Comparison of ENCODE assay signal across 14 cellular contexts in genomic region chr5:147504001-147504400, GRCh38. TPM values are rescaled to one million over a fixed set of nuclear protein-coding genes. Genes with fewer than 3 reads are reported as not detected.
DNase-seq lines count a peak whose midpoint lies in the region; ATAC-seq and TF ChIP-seq lines count a peak whose summit lies in the region.
"Had no signal": no experiment of that assay in that cellular context is flagged by ENCODE, and none has a peak within 500 bp of the region (broad histone marks: within the 10 kb centered on the region; RNA-seq: fewer than 3 reads in every experiment).

No MANE protein-coding gene starts in this region.

- H3K4me3 Mint-ChIP-seq in GM23338 = no peak overlapping the region
- H3K4me3 Mint-ChIP-seq in activated naive CD4-positive, alpha-beta T cell treated with anti-CD3 and anti-CD28 coated beads for 36 hours = no peak overlapping the region
- H3K4me3 Mint-ChIP-seq: activated naive CD8-positive, alpha-beta T cell had no signal

- H3F3A ChIP-seq in GM23338 (replicated peaks; ENCODE audit: low read depth) = no peaks in the 10 kb centered on the region

- no peaks in the 10 kb centered on the region; the same call in 1 of the 2 replicates for H4K20me1 ChIP-seq in GM23338 (replicated peaks; ENCODE audit: insufficient read depth)

- H3K4me3 ChIP-seq in GM23338 (no peak overlapping the region), adipocyte (ENCODE audit: low read length) (no peak overlapping the region), stomach (no peak overlapping the region), right lobe of liver (no peak overlapping the region)
- H3K4me3 ChIP-seq: lower lobe of right lung had no signal

- DNase-seq in GM23338 (ENCODE audit: low spot score) (no peak), adipocyte (ENCODE audit: low read depth) (peak; percentile 31), left cardiac atrium (peak; percentile 38), stomach (no peak), right lobe of liver (no peak), DMS79 treated with DMSO at 0.1 percent for 48 hours (lab: John Stamatoyannopoulos, UW) (no peak)
- no peak for DNase-seq in activated naive CD4-positive, alpha-beta T cell treated with anti-CD3 and anti-CD28 coated beads for 36 hours
- DNase-seq: activated CD4-positive, alpha-beta T cell treated with anti-CD3 and anti-CD28 coated beads for 4 hours; DND-41; lower lobe of right lung; NCI-H2081; SHP77 treated with DMSO at 0.1 percent for 48 hours had no signal

- TF ChIP-seq EP300 in stomach (IDR thresholded peaks at IDR 0.05) = no peak

- peaks cover 22% of the 10 kb centered on the region for H3K4me1 Mint-ChIP-seq in GM23338
- H3K4me1 Mint-ChIP-seq in activated naive CD4-positive, alpha-beta T cell treated with anti-CD3 and anti-CD28 coated beads for 36 hours (ENCODE audit: low read depth) = peaks cover 3% of the 10 kb centered on the region

- H3K27me3 Mint-ChIP-seq in GM23338 (ENCODE audit: insufficient read depth, low read depth, poor library complexity) = peaks cover 3% of the 10 kb centered on the region
- peaks cover 17% of the 10 kb centered on the region for H3K27me3 Mint-ChIP-seq in activated naive CD4-positive, alpha-beta T cell treated with anti-CD3 and anti-CD28 coated beads for 36 hours (ENCODE audit: low read depth)

- no peak overlapping the region for H2AFZ ChIP-seq in GM23338

- no peak overlapping the region for H3K9ac ChIP-seq in adipocyte (ENCODE audit: low read length)

- TF ChIP-seq POLR2A in stomach (IDR thresholded peaks at IDR 0.05) (no peak), right lobe of liver (IDR thresholded peaks at IDR 0.05) (no peak)

- H3K27ac Mint-ChIP-seq in GM23338 = no peak overlapping the region; the same call in 1 of the 2 replicates
- H3K27ac Mint-ChIP-seq in activated naive CD4-positive, alpha-beta T cell treated with anti-CD3 and anti-CD28 coated beads for 36 hours = no peak overlapping the region
- H3K27ac Mint-ChIP-seq: activated naive CD8-positive, alpha-beta T cell had no signal

- H3K9me3 ChIP-seq in adipocyte (ENCODE audit: control insufficient read depth, low read length) (no peaks in the 10 kb centered on the region), stomach (no peaks in the 10 kb centered on the region), right lobe of liver (no peaks in the 10 kb centered on the region)
- H3K9me3 ChIP-seq: lower lobe of right lung had no signal

- no peaks in the 10 kb centered on the region for H3K9me2 ChIP-seq in GM23338 (ENCODE audit: insufficient read depth)

- no peaks in the 10 kb centered on the region for H3K9me3 Mint-ChIP-seq in GM23338
- H3K9me3 Mint-ChIP-seq in activated naive CD4-positive, alpha-beta T cell treated with anti-CD3 and anti-CD28 coated beads for 36 hours = peaks cover 8% of the 10 kb centered on the region

- 45 to 70% (median 67%) methylated on average over 3 of the region's 3 CpGs for WGBS in stomach, 5 donors
- WGBS in right lobe of liver (ENCODE audit: insufficient coverage, low coverage, low lambda C conversion rate, missing lambda C conversion rate) = 36% methylated on average over 3 of the region's 3 CpGs

- H3K4me1 ChIP-seq in GM23338 (ENCODE audit: insufficient read depth) = peaks cover 21% of the 10 kb centered on the region
- H3K4me1 ChIP-seq in adipocyte (ENCODE audit: control insufficient read depth, insufficient read depth, low read length) = peaks cover 28% of the 10 kb centered on the region
- H3K4me1 ChIP-seq in stomach = peaks cover 0 to 14% (median 2%) of the 10 kb centered on the region in 4 donors
- no peaks in the 10 kb centered on the region for H3K4me1 ChIP-seq in right lobe of liver

- H3K36me3 Mint-ChIP-seq in GM23338 (ENCODE audit: low read depth) = peaks cover 21% of the 10 kb centered on the region
- H3K36me3 Mint-ChIP-seq in activated naive CD4-positive, alpha-beta T cell treated with anti-CD3 and anti-CD28 coated beads for 36 hours (ENCODE audit: low read depth) = no peaks in the 10 kb centered on the region
- H3K36me3 Mint-ChIP-seq: activated naive CD8-positive, alpha-beta T cell had no signal

- H3K4me2 ChIP-seq in GM23338 = no peak overlapping the region

- CTCF ChIA-PET in activated naive CD4-positive, alpha-beta T cell treated with anti-CD3 and anti-CD28 coated beads for 36 hours (lab: Charles Lee) = interaction anchor here (1.0 kb wide), 1 partner anchor 50 kb away, joined by 3 read pairs; no protein-coding TSS in a partner anchor

- no peak for TF ChIP-seq CTCF in GM23338 (conservative IDR thresholded peaks at IDR 0.05; ENCODE audit: low read depth in 2 of 2)
- TF ChIP-seq CTCF in stomach (IDR thresholded peaks at IDR 0.05) = no peak
- no peak for TF ChIP-seq CTCF in right lobe of liver (IDR thresholded peaks at IDR 0.05)

- H3K27ac ChIP-seq in GM23338 (ENCODE audit: low read depth) = 0 out of 2 replicates have a peak overlapping the region, but pooled peaks have one; percentile 7
- H3K27ac ChIP-seq in stomach = peak overlapping the region in 3 of 5 donors; percentile 37 to 65 (median 39)
- no peak overlapping the region for H3K27ac ChIP-seq in right lobe of liver
- H3K27ac ChIP-seq: lower lobe of right lung had no signal

- H3K27me3 ChIP-seq in GM23338 (ENCODE audit: insufficient read depth) (no peaks in the 10 kb centered on the region), adipocyte (replicated peaks; ENCODE audit: control insufficient read depth, insufficient read depth, low read length) (peaks cover 8% of the 10 kb centered on the region), stomach (peaks cover 0 to 15% (median 6%) of the 10 kb centered on the region in 3 donors), right lobe of liver (no peaks in the 10 kb centered on the region)

- intact Hi-C loops in left cardiac atrium (cut with DNase I) = no loop called here
- intact Hi-C loops in stomach (cut with DNase I; ENCODE audit: low total_unique reads) = no loop called here
- intact Hi-C loops in activated naive CD4-positive, alpha-beta T cell treated with anti-CD3 and anti-CD28 coated beads for 36 hours (cut with micrococcal nuclease) = no loop called here
- intact Hi-C loops in right lobe of liver (cut with DNase I) = no loop called here

- no peak for ATAC-seq in GM23338
- peak; percentile 60 to 83 for ATAC-seq in left cardiac atrium
- no peak for ATAC-seq in HG02885 (IDR thresholded peaks at IDR 0.05; ENCODE audit: poor library complexity, unreplicated experiment)
- no peak for ATAC-seq in right lobe of liver
- ATAC-seq: lower lobe of right lung had no signal

- H3K36me3 ChIP-seq in GM23338 (ENCODE audit: insufficient read depth) (no peaks in the 10 kb centered on the region; the same call in 1 of the 2 replicates), adipocyte (ENCODE audit: control insufficient read depth, insufficient read depth, low read length, severe bottlenecking) (no peaks in the 10 kb centered on the region), stomach (no peaks in the 10 kb centered on the region), right lobe of liver (no peaks in the 10 kb centered on the region)
- H3K36me3 ChIP-seq: lower lobe of right lung had no signal

- peaks cover 100% of the 10 kb centered on the region for H3K79me2 ChIP-seq in GM23338 (replicated peaks; ENCODE audit: insufficient read depth)

TF ChIP-seq in GM23338, 12 proteins besides CTCF, POLR2A, EP300 and RAD21:
- TF ChIP-seq STAT1 (IDR thresholded peaks at IDR 0.05; ENCODE audit: unreplicated experiment) = no peak
- no peak for TF ChIP-seq ETS1 (IDR thresholded peaks at IDR 0.05)
- no peak for TF ChIP-seq ZNF331 (CRISPR knock-in tag; IDR thresholded peaks at IDR 0.05; ENCODE audit: low read depth)
- TF ChIP-seq REST (IDR thresholded peaks at IDR 0.05; ENCODE audit: unreplicated experiment) = no peak
- TF ChIP-seq NANOG (IDR thresholded peaks at IDR 0.05; ENCODE audit: borderline replicate concordance) = no peak

RNA-seq across cellular contexts. Expression of gene DPYSL3, which starts 5.9 kb away (rescaled TPM):
- total RNA-seq in GM23338 (2014; rRNA removed; shearing (Covaris generic)) = 440 and 455 TPM in 2 replicates
- polyA plus RNA-seq in GM23338 (2016; fragmentation: Nextera tagmentation; extraction: Ambion mirVana) (97.6 and 102 TPM in 2 replicates), stomach (10 to 100 TPM; 15.0 to 26.3 (median 24.3) TPM)
- total RNA-seq in left cardiac atrium (10 to 100 TPM; 42.4 to 55.7 TPM), stomach (100 to 1,000 TPM in 1 of 5 donors, 10 to 100 TPM in 4; 23.5 to 144 (median 67.0) TPM), right lobe of liver (1 to 10 TPM; 1.4 to 3.8 (median 2.3) TPM)
- total RNA-seq in activated naive CD4-positive, alpha-beta T cell treated with anti-CD3 and anti-CD28 coated beads for 36 hours = under 1 TPM; 0.05 to 0.12 TPM

Comparison
In these comparisons a context has a peak if more than half of its experiments do, and no peak if none do; other contexts are left out.
1. ATAC-seq: peak in left cardiac atrium (2 of 2); none in GM23338 (single experiment), HG02885 (single experiment) and right lobe of liver (0 of 4).
2. DNase-seq: peak in adipocyte (single experiment) and left cardiac atrium (single experiment); none in GM23338 (single experiment), stomach (single experiment), activated naive CD4-positive, alpha-beta T cell treated with anti-CD3 and anti-CD28 coated beads for 36 hours (single experiment), right lobe of liver (0 of 3) and DMS79 treated with DMSO at 0.1 percent for 48 hours (single experiment).
3. H3K27ac ChIP-seq: peak in GM23338 (single experiment) and stomach (3 of 5); none in right lobe of liver (0 of 3).
4. RNA of gene DPYSL3, which starts 5.9 kb away (total RNA-seq): 440 to 455 TPM in GM23338, 23.5 to 144 TPM in stomach and 42.4 to 55.7 TPM in left cardiac atrium; 1.4 to 3.8 TPM in right lobe of liver and 0.05 to 0.12 TPM in activated naive CD4-positive, alpha-beta T cell treated with anti-CD3 and anti-CD28 coated beads for 36 hours; every median in the first group is over 4 times any median in the second.